In the genomic region with DNA sequence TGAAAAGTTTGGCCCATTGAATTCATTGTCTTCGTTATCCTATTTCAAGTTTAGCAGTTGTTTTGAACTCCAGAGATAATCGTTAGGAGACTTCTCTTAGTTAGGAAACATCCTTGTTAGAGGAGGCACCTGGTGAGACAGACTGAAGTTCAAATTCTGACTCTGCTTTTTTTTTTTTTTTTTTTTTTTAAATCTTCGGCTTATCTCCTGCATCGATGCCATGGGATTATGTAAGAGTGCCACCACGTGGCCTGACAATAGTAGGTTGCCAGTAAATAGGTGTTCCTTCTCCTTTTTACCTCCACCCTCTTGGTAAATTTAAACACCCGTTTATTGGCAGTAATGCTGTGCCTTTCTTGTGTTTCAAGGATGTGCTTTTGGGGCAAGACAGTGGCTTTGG, we compare ENCODE assay signal across 8 cellular contexts.
DNase-seq lines count a peak whose midpoint lies in the region; ATAC-seq and TF ChIP-seq lines count a peak whose summit lies in the region.

No MANE protein-coding gene starts in this region.

- no peaks in the 10 kb centered on the region for H3K27me3 Mint-ChIP-seq in WTC11 (ENCODE audit: low read depth)

- H3K9me3 Mint-ChIP-seq in WTC11: peaks cover 10% of the 10 kb centered on the region

- H3K4me1 Mint-ChIP-seq in WTC11: peaks cover 13% of the 10 kb centered on the region

- peaks cover 37% of the 10 kb centered on the region for H3K36me3 Mint-ChIP-seq in WTC11

- ATAC-seq in WTC11 (peak; percentile 46; the same call in 1 of the 2 replicates), left colon (peak; percentile 86)

- CTCF ChIA-PET in WTC11 (lab: Charles Lee): no interaction called here

- peak; percentile 54; the same call in 2 of the 3 replicates for TF ChIP-seq CTCF in GM12872 (IDR thresholded peaks at IDR 0.05; ENCODE audit: insufficient read depth, low read depth, low read length)
- no peak for TF ChIP-seq CTCF in WTC11 (IDR thresholded peaks at IDR 0.05)

- POLR2A ChIA-PET in WTC11 (lab: Charles Lee): no interaction called here

- intact Hi-C loops in left colon (cut with DNase I, micrococcal nuclease): loop anchor here in 1 of 2 donors (5.0 kb wide), 1 partner anchor 236 kb away; no protein-coding TSS in a partner anchor

- H3K4me3 Mint-ChIP-seq in WTC11: no peak overlapping the region

- H3K27ac Mint-ChIP-seq in WTC11: peak overlapping the region; percentile 57; the same call in 1 of the 2 replicates

- in situ Hi-C loops in KBM-7 (cut with MboI; ENCODE audit: low pct_unique_long_range_greater_than_20kb, low sequenced_read_pairs): no loop called here

- peak; percentile 48 for DNase-seq in KBM-7
- DNase-seq in WTC11 (ENCODE audit: low spot score): no peak
- DNase-seq in left colon: peak; percentile 63 to 65
- DNase-seq in KG1 (lab: John Stamatoyannopoulos, UW): no peak
- DNase-seq in pons (ENCODE audit: low spot score): no peak
- no peak for DNase-seq in stimulated activated CD4-positive, alpha-beta T cell treated with anti-CD3 and anti-CD28 coated beads, Interleukin-4, amount 100 ng/mL, for 24 hours
- no peak for DNase-seq in OCI-M2 (lab: John Stamatoyannopoulos, UW; ENCODE audit: unreplicated experiment)

TF ChIP-seq in WTC11, 78 proteins besides CTCF, POLR2A, EP300 and RAD21:
- TF ChIP-seq ZNF396 (CRISPR knock-in tag; IDR thresholded peaks at IDR 0.05; ENCODE audit: borderline replicate concordance) (no peak), FOXP1 (CRISPR knock-in tag; IDR thresholded peaks at IDR 0.05; ENCODE audit: borderline replicate concordance) (no peak), CBFB (CRISPR knock-in tag; IDR thresholded peaks at IDR 0.05; ENCODE audit: low read depth) (no peak), ZNF232 (CRISPR knock-in tag; IDR thresholded peaks at IDR 0.05) (no peak), NR2C2 (CRISPR knock-in tag; IDR thresholded peaks at IDR 0.05) (no peak), TEAD1 (CRISPR knock-in tag; IDR thresholded peaks at IDR 0.05) (no peak), RORB (CRISPR knock-in tag; IDR thresholded peaks at IDR 0.05) (no peak), ZNF138 (CRISPR knock-in tag; conservative IDR thresholded peaks at IDR 0.05) (no peak), NFATC4 (CRISPR knock-in tag; IDR thresholded peaks at IDR 0.05) (no peak), NR1H2 (CRISPR knock-in tag; IDR thresholded peaks at IDR 0.05) (no peak), FOXJ3 (CRISPR knock-in tag; IDR thresholded peaks at IDR 0.05; ENCODE audit: borderline replicate concordance) (no peak)
- TF ChIP-seq, protein P1, sequence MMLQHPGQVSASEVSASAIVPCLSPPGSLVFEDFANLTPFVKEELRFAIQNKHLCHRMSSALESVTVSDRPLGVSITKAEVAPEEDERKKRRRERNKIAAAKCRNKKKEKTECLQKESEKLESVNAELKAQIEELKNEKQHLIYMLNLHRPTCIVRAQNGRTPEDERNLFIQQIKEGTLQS (CRISPR knock-in tag; conservative IDR thresholded peaks at IDR 0.05): no peak

Comparison
In these comparisons a context has a peak if more than half of its experiments do, and no peak if none do; other contexts are left out.
1. DNase-seq: peak in KBM-7 (single experiment) and left colon (2 of 2); none in WTC11 (single experiment), KG1 (single experiment), pons (single experiment), stimulated activated CD4-positive, alpha-beta T cell treated with anti-CD3 and anti-CD28 coated beads, Interleukin-4, amount 100 ng/mL, for 24 hours (single experiment) and OCI-M2 (single experiment).